14 cellular contexts compared by ENCODE assay signal in genomic region chr2:150169230-150169629, GRCh38.
DNase-seq lines count a peak whose midpoint lies in the region; ATAC-seq, FAIRE-seq and TF ChIP-seq lines count a peak whose summit lies in the region.
"Had no signal": no experiment of that assay in that cellular context is flagged by ENCODE, and none has a peak within 500 bp of the region (broad histone marks: within the 10 kb centered on the region; RNA-seq: fewer than 3 reads in every experiment).

No MANE protein-coding gene starts in this region.

- no peak for TF ChIP-seq CTCF in fibroblast of the aortic adventitia (IDR thresholded peaks at IDR 0.05; ENCODE audit: insufficient read depth, low read length)
- no peak for TF ChIP-seq CTCF in neural progenitor cell (IDR thresholded peaks at IDR 0.05)

- intact Hi-C loops in posterior cingulate gyrus (cut with DNase I), result loop anchor here (5.0 kb wide), 1 partner anchor 158 kb away; no protein-coding TSS in a partner anchor

- no peak overlapping the region for H3K4me3 Mint-ChIP-seq in neural progenitor cell

- H3K27ac ChIP-seq in ACC112 (ENCODE audit: low read depth, low read length) (peak overlapping the region; percentile 71), neural progenitor cell (no peak overlapping the region)
- H3K27ac ChIP-seq: epithelial cell of prostate, neutrophil, Peyer's patch had no signal

- H3K36me3 Mint-ChIP-seq in neural progenitor cell, result peaks cover 3% of the 10 kb centered on the region

- peaks cover 3% of the 10 kb centered on the region for H3K9me3 Mint-ChIP-seq in neural progenitor cell

- H3K36me3 ChIP-seq in ACC112 (ENCODE audit: insufficient read depth, low read length) (no peaks in the 10 kb centered on the region), neural progenitor cell (no peaks in the 10 kb centered on the region)
- H3K36me3 ChIP-seq: neutrophil, Peyer's patch had no signal

- H3K27ac Mint-ChIP-seq in neural progenitor cell, result no peak overlapping the region

- H3K79me2 ChIP-seq in ACC112 (ENCODE audit: control insufficient read depth, insufficient read depth, low read length, unreplicated experiment) (no peaks in the 10 kb centered on the region), neural progenitor cell (ENCODE audit: low read depth) (no peaks in the 10 kb centered on the region)

- no peaks in the 10 kb centered on the region for H3K9me3 ChIP-seq in neural progenitor cell (ENCODE audit: low read depth)
- H3K9me3 ChIP-seq: neutrophil, Peyer's patch had no signal

- H3F3A ChIP-seq in neural progenitor cell (ENCODE audit: low read depth), result no peaks in the 10 kb centered on the region

- H3K4me1 ChIP-seq in ACC112 (ENCODE audit: control insufficient read depth, insufficient read depth, low read length, unreplicated experiment) (peaks cover 44% of the 10 kb centered on the region), neural progenitor cell (no peaks in the 10 kb centered on the region)

- DNase-seq in RCC 7860 (ENCODE audit: low spot score) (peak; percentile 33), fibroblast of the aortic adventitia (ENCODE audit: low read depth) (peak; percentile 93), neural progenitor cell (ENCODE audit: low spot score) (no peak), posterior cingulate gyrus (no peak)
- DNase-seq in activated naive CD4-positive, alpha-beta T cell (lab: John Stamatoyannopoulos, UW), result no peak
- DNase-seq: amniotic stem cell; islet precursor cell; Peyer's patch; stimulated activated CD4-positive, alpha-beta T cell treated with anti-CD3 and anti-CD28 coated beads, Interleukin-4, amount 100 ng/mL, for 4 hours had no signal

- H3K27me3 ChIP-seq in ACC112 (ENCODE audit: insufficient read depth, low read length) (no peaks in the 10 kb centered on the region), neural progenitor cell (no peaks in the 10 kb centered on the region)
- H3K27me3 ChIP-seq: neutrophil, Peyer's patch had no signal

- H2AFZ ChIP-seq in ACC112 (ENCODE audit: low read length, unreplicated experiment) (peak overlapping the region; percentile 67), neural progenitor cell (replicated peaks) (peak overlapping the region; percentile 40)

- no peaks in the 10 kb centered on the region for H4K20me1 ChIP-seq in neural progenitor cell (ENCODE audit: low read depth)

- H3K4me3 ChIP-seq in ACC112 (ENCODE audit: low read depth, low read length), result no peak overlapping the region
- H3K4me3 ChIP-seq in fibroblast of the aortic adventitia (ENCODE audit: low read depth, low read length), result no peak overlapping the region
- H3K4me3 ChIP-seq in neural progenitor cell, result no peak overlapping the region
- H3K4me3 ChIP-seq: Peyer's patch had no signal

- ATAC-seq in HG03439 (IDR thresholded peaks at IDR 0.05; ENCODE audit: unreplicated experiment) (no peak), HG02870 (IDR thresholded peaks at IDR 0.05; ENCODE audit: unreplicated experiment) (no peak)

- H3K4me2 ChIP-seq in neural progenitor cell, result no peak overlapping the region

- H3K4me1 Mint-ChIP-seq in neural progenitor cell, result no peaks in the 10 kb centered on the region

- no peak overlapping the region for H3K9ac ChIP-seq in neural progenitor cell

- no peak for FAIRE-seq in RCC 7860 (lab: Jason Lieb, UNC)

- peaks cover 2% of the 10 kb centered on the region for H3K27me3 Mint-ChIP-seq in neural progenitor cell (ENCODE audit: insufficient read depth, low read depth)

Comparison
In these comparisons a context has a peak if more than half of its experiments do, and no peak if none do; other contexts are left out.
1. DNase-seq: peak in RCC 7860 (single experiment) and fibroblast of the aortic adventitia (single experiment); none in neural progenitor cell (single experiment), posterior cingulate gyrus (0 of 10) and activated naive CD4-positive, alpha-beta T cell (0 of 4).